ENCODE assay signal across 20 cellular contexts in genomic region chr5:78006449-78006848, GRCh38.
"Had no signal": no experiment of that assay in that cellular context is flagged by ENCODE, and none has a peak within 500 bp of the region (broad histone marks: within the 10 kb centered on the region; RNA-seq: fewer than 3 reads in every experiment).

No MANE protein-coding gene starts in this region.

- ATAC-seq: activated CD4-positive, CD25-positive, alpha-beta regulatory T cell treated with anti-CD3 and anti-CD28 coated beads, Interleukin-2, amount 50 U/mL, for 24 hours; activated CD8-positive, alpha-beta T cell treated with anti-CD3 and anti-CD28 coated beads for 36 hours; activated T-cell treated with anti-CD3 and anti-CD28 coated beads, Interleukin-2, amount 50 U/mL, for 72 hours had no signal

- H3K4me3 ChIP-seq: Peyer's patch had no signal

- DNase-seq: activated CD4-positive, alpha-beta T cell treated with anti-CD3 and anti-CD28 coated beads for 4 hours; activated CD8-positive, alpha-beta memory T cell treated with anti-CD3 and anti-CD28 coated beads, Interleukin-2, amount 50 U/mL, for 4 hours; activated CD8-positive, alpha-beta T cell treated with anti-CD3 and anti-CD28 coated beads for 36 hours; activated gamma-delta T cell treated with Interleukin-2 at 50 U/mL for 16 hours; activated naive CD4-positive, alpha-beta T cell treated with anti-CD3 and anti-CD28 coated beads, Interleukin-2, amount 10 ng/mL, durations not matched to agents 7 days and 5 days; activated naive CD8-positive, alpha-beta T cell treated with anti-CD3 and anti-CD28 coated beads for 36 hours; activated T-cell treated with anti-CD3 and anti-CD28 coated beads, Interleukin-2, amount 50 U/mL, for 72 hours; brain microvascular endothelial cell; NCI-H1105; NCI-H146; NCI-H2029 treated with DMSO at 0.1 percent for 48 hours; NCI-H2171; NCI-H2227 treated with DMSO at 0.1 percent for 48 hours; NCI-H446 treated with DMSO at 0.1 percent for 48 hours; NCI-H524 treated with DMSO at 0.1 percent for 48 hours; Peyer's patch; SHP77 treated with DMSO at 0.1 percent for 48 hours had no signal

- H3K9me3 ChIP-seq: Peyer's patch had no signal

- H3K4me1 ChIP-seq: Peyer's patch had no signal

- H3K27me3 ChIP-seq: brain microvascular endothelial cell, Peyer's patch had no signal

- H3K4me2 ChIP-seq: KMS-11 had no signal

- H3K27ac ChIP-seq: brain microvascular endothelial cell, KMS-11, Peyer's patch, RWPE1 had no signal
